9 cellular contexts compared by ENCODE assay signal in the genomic region with DNA sequence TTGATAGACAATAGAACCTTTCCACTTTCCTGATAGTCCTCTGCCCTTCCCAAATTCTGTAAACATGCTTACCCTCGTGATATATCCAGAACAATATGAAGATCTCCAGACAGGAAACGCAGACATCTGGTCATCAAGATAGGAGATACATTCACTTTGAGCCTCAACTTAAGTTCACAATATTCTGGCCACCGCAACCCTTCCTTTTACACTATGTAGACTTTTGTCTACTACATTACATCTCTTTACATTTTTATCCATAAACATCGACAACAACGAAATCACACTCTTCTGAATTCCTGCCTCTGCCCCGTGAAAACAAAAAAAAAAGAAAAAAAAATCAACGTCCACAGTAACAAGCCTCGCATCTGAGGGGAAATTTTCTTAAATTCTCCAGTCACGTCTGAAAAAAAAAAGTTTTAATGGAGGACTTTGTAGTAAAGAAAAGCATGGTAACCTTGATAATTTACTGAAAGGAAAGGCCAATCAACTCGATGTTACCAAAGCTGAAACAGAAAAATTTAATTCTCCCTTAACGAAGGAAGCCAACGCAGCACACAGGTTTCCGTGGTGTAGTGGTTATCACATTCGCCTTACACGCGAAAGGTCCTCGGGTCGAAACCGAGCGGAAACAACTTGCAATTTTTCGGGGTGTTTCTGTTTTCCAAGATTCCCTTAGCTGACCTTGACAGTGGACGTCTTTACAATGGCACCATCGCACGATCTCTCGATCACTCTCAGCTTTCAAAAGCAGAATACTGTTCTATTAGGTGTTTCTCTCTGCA. TPM values are rescaled to one million over a fixed set of nuclear protein-coding genes. Genes with fewer than 3 reads are reported as not detected.
DNase-seq lines count a peak whose midpoint lies in the region; ATAC-seq and TF ChIP-seq lines count a peak whose summit lies in the region.
"Had no signal": no experiment of that assay in that cellular context is flagged by ENCODE, and none has a peak within 500 bp of the region (broad histone marks: within the 10 kb centered on the region; RNA-seq: fewer than 3 reads in every experiment).

No MANE protein-coding gene starts in this region.

- intact Hi-C loops in naive thymus-derived CD4-positive, alpha-beta T cell (cut with micrococcal nuclease) = loop anchor here (2.0 to 10.0 kb wide), 5 partner anchors 55 to 1525 kb away; no protein-coding TSS in a partner anchor
- intact Hi-C loops in posterior cingulate gyrus (cut with DNase I) = no loop called here

- H3K27me3 Mint-ChIP-seq in naive thymus-derived CD4-positive, alpha-beta T cell = peaks cover 86 to 95% (median 90%) of the 10 kb centered on the region in 5 donors

- 10 to 11% methylated on average over 24 of the region's 25 CpGs for WGBS in ectodermal cell, 2 experiments

- POLR2A ChIA-PET in naive thymus-derived CD4-positive, alpha-beta T cell (lab: Charles Lee) = interaction anchor here (0.6 kb wide), 1 partner anchor 1621 kb away, joined by 3 read pairs; no protein-coding TSS in a partner anchor
- POLR2A ChIA-PET in RWPE1 (lab: Yijun Ruan, JAX; ENCODE audit: low non-redundant PET) = no interaction called here

- ATAC-seq in naive thymus-derived CD4-positive, alpha-beta T cell = no peak
- ATAC-seq in GM21619 (IDR thresholded peaks at IDR 0.05; ENCODE audit: unreplicated experiment) = no peak

- H3K36me3 ChIP-seq in MG63 = no peaks in the 10 kb centered on the region
- no peaks in the 10 kb centered on the region for H3K36me3 ChIP-seq in ectodermal cell (ENCODE audit: control insufficient read depth, insufficient read depth, low read length)
- no peaks in the 10 kb centered on the region for H3K36me3 ChIP-seq in naive thymus-derived CD4-positive, alpha-beta T cell (ENCODE audit: control insufficient read depth in 2 of 3, insufficient read depth in 3 of 3, low read length in 3 of 3)

- H3K4me1 ChIP-seq in ectodermal cell (ENCODE audit: control insufficient read depth, insufficient read depth, low read length) = peaks cover 12% of the 10 kb centered on the region
- H3K4me1 ChIP-seq in naive thymus-derived CD4-positive, alpha-beta T cell (ENCODE audit: control insufficient read depth in 2 of 2, insufficient read depth in 2 of 2, low read length in 2 of 2) = no peaks in the 10 kb centered on the region
- H3K4me1 ChIP-seq: parathyroid adenoma had no signal

- peaks cover 7 to 89% (median 68%) of the 10 kb centered on the region in 11 donors for H3K9me3 Mint-ChIP-seq in naive thymus-derived CD4-positive, alpha-beta T cell

- H3K4me3 Mint-ChIP-seq in naive thymus-derived CD4-positive, alpha-beta T cell = peak overlapping the region in 4 of 10 donors; percentile 5 to 64 (median 10)

- peak overlapping the region; percentile 1 for H3K4me3 ChIP-seq in GM08714 (ENCODE audit: low read length)
- H3K4me3 ChIP-seq in MG63 = 0 out of 2 replicates have a peak overlapping the region, but pooled peaks have one; percentile 2
- peak overlapping the region; percentile 18 for H3K4me3 ChIP-seq in ectodermal cell (ENCODE audit: insufficient read depth, low read depth, low read length)
- no peak overlapping the region for H3K4me3 ChIP-seq in naive thymus-derived CD4-positive, alpha-beta T cell (ENCODE audit: low read length)

- H3K27ac Mint-ChIP-seq in naive thymus-derived CD4-positive, alpha-beta T cell = peak overlapping the region in 6 of 9 donors; percentile 18 to 67 (median 29)

- H3K27me3 ChIP-seq in MG63 = no peaks in the 10 kb centered on the region
- H3K27me3 ChIP-seq in ectodermal cell (ENCODE audit: control insufficient read depth, insufficient read depth, low read length, poor library complexity, severe bottlenecking) = peaks cover 97% of the 10 kb centered on the region
- peaks cover 37 to 70% of the 10 kb centered on the region in 2 donors for H3K27me3 ChIP-seq in naive thymus-derived CD4-positive, alpha-beta T cell (ENCODE audit: control insufficient read depth in 2 of 2, insufficient read depth in 2 of 2, low read length in 2 of 2)

- CTCF ChIA-PET in naive thymus-derived CD4-positive, alpha-beta T cell (lab: Charles Lee) = no interaction called here
- CTCF ChIA-PET in RWPE1 (lab: Yijun Ruan, JAX) = no interaction called here

- DNase-seq in MG63 (peak; percentile 80), posterior cingulate gyrus (no peak), RWPE1 (ENCODE audit: low spot score) (no peak)
- no peak for DNase-seq in naive thymus-derived CD4-positive, alpha-beta T cell

- H3K27ac ChIP-seq in ectodermal cell (ENCODE audit: insufficient read depth, low read depth, low read length, poor library complexity, severe bottlenecking) (no peak overlapping the region), RWPE1 (no peak overlapping the region)
- no peak overlapping the region for H3K27ac ChIP-seq in naive thymus-derived CD4-positive, alpha-beta T cell (ENCODE audit: low read depth, low read length)
- H3K27ac ChIP-seq: parathyroid adenoma had no signal

- no peak for TF ChIP-seq CTCF in RWPE1 (conservative IDR thresholded peaks at IDR 0.05; ENCODE audit: low read depth)

- H3K9me3 ChIP-seq in MG63 (0 out of 2 replicates have a peak, but pooled peaks cover 1% of the 10 kb centered on the region), ectodermal cell (ENCODE audit: control insufficient read depth, low read length) (no peaks in the 10 kb centered on the region)
- H3K9me3 ChIP-seq in naive thymus-derived CD4-positive, alpha-beta T cell (ENCODE audit: control insufficient read depth in 2 of 3, low read length in 3 of 3) = peaks cover 0 to 32% (median 11%) of the 10 kb centered on the region in 3 experiments

- peaks cover 0 to 30% (median 6%) of the 10 kb centered on the region in 5 donors for H3K36me3 Mint-ChIP-seq in naive thymus-derived CD4-positive, alpha-beta T cell

- peaks cover 0 to 4% (median 0%) of the 10 kb centered on the region in 7 donors for H3K4me1 Mint-ChIP-seq in naive thymus-derived CD4-positive, alpha-beta T cell

RNA-seq across cellular contexts. Expression of a gene that starts 21.8 kb away (rescaled TPM):
- not detected in 2 replicates for total RNA-seq in MG63 (2014; rRNA removed; shearing (Covaris generic); ENCODE audit: low replicate concordance)
- not detected for polyA plus RNA-seq in ectodermal cell (2013, experiment 1 of 4)
- not detected for polyA plus RNA-seq in ectodermal cell (2013, experiment 2 of 4)
- polyA plus RNA-seq in ectodermal cell (2013, experiment 3 of 4) = not detected
- polyA plus RNA-seq in ectodermal cell (2013, experiment 4 of 4) = not detected
- total RNA-seq in naive thymus-derived CD4-positive, alpha-beta T cell = not detected
- polyA plus RNA-seq in naive thymus-derived CD4-positive, alpha-beta T cell = not detected
- total RNA-seq: glomerular endothelial cell had no signal

RNA-seq across cellular contexts. Expression of a gene that starts 42.8 kb away (rescaled TPM):
- 0.33 TPM in 1 of 2 replicates, not detected in the other for total RNA-seq in MG63 (2014; rRNA removed; shearing (Covaris generic); ENCODE audit: low replicate concordance)
- polyA plus RNA-seq in ectodermal cell (2013, experiment 1 of 4) = 6.2 TPM
- polyA plus RNA-seq in ectodermal cell (2013, experiment 2 of 4) = 3.9 TPM
- polyA plus RNA-seq in ectodermal cell (2013, experiment 3 of 4) = 3.8 TPM
- 6.0 TPM for polyA plus RNA-seq in ectodermal cell (2013, experiment 4 of 4)
- under 1 TPM in 4 of 5 experiments, not detected in 1; 0.40 to 0.92 (median 0.55) TPM for total RNA-seq in naive thymus-derived CD4-positive, alpha-beta T cell
- 1 to 10 TPM in 1 of 2 donors, under 1 TPM in 1; 0.82 to 2.0 TPM for polyA plus RNA-seq in naive thymus-derived CD4-positive, alpha-beta T cell
- total RNA-seq: glomerular endothelial cell had no signal
